ENCODE assay signal across 8 cellular contexts in the genomic region with DNA sequence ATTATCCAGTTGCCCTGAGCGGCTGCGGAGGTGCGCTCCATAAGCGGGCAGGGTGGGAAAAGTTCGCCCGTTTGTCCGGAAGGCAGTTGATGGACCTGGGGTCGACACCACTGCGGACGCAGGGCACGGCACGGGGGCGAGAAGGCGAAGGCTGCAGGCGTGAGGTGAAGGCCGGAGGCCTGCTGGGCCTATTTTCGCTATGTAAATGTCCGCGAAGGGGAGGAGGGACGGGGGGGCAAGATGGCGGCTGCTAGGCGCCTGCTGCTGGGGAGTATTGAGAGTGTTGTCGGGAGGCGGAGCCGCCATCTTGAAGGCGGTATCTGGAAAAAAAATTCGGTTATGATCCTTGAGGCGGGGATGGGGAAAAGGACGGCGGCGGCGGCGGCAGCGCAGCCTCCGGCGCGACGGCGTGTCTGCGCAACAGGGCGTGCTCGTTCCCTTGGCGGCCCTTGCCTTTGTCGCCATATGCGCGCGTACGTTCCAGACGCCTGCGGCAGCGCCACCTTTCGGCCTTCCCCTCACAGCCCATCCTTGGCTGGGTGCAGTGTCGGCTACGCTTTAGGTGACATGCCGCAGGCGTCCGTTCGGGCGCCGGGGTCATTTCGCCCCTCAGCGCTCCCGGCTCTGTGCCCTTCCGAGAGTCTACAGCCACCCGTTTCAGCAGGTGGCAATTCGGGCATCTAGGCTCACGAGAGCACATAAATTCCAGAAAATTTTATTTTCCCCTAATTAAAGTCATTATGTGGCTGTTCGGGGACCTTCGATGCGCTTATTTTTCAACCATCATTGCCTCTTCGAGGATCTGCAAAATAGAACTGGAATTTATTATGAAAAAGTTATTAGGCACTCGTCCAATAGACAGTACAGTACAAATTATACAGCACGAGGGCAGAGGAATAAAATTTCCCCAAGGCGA.
DNase-seq lines count a peak whose midpoint lies in the region; ATAC-seq lines count a peak whose summit lies in the region.

No MANE protein-coding gene starts in this region.

- no peaks in the 10 kb centered on the region for H3K4me1 Mint-ChIP-seq in activated T-cell treated with anti-CD3 and anti-CD28 coated beads, Interleukin-2, amount 50 U/mL, for 24 hours (ENCODE audit: low read depth)
- peaks cover 35% of the 10 kb centered on the region for H3K4me1 Mint-ChIP-seq in activated naive CD4-positive, alpha-beta T cell treated with anti-CD3 and anti-CD28 coated beads, Interleukin-2, amount 50 U/mL, for 24 hours
- peaks cover 19% of the 10 kb centered on the region for H3K4me1 Mint-ChIP-seq in stimulated activated memory B cell treated with anti-CD40 and anti-IgM and Interleukin-4, amounts not matched to agents 10 μg/mL and 1 μg/mL and 100 μg/mL, for 72 hours

- peak; percentile 95 for ATAC-seq in stimulated activated memory B cell treated with anti-CD40 and anti-IgM and Interleukin-4, amounts not matched to agents 10 μg/mL and 1 μg/mL and 100 μg/mL, for 72 hours

- no peak overlapping the region for H3K4me3 Mint-ChIP-seq in activated T-cell treated with anti-CD3 and anti-CD28 coated beads, Interleukin-2, amount 50 U/mL, for 24 hours
- peak overlapping the region; percentile 96 for H3K4me3 Mint-ChIP-seq in activated naive CD4-positive, alpha-beta T cell treated with anti-CD3 and anti-CD28 coated beads, Interleukin-2, amount 50 U/mL, for 24 hours
- peak overlapping the region; percentile 82 for H3K4me3 Mint-ChIP-seq in stimulated activated memory B cell treated with anti-CD40 and anti-IgM and Interleukin-4, amounts not matched to agents 10 μg/mL and 1 μg/mL and 100 μg/mL, for 72 hours

- no peak overlapping the region for H3K27ac Mint-ChIP-seq in activated T-cell treated with anti-CD3 and anti-CD28 coated beads, Interleukin-2, amount 50 U/mL, for 24 hours
- peak overlapping the region; percentile 99 for H3K27ac Mint-ChIP-seq in activated naive CD4-positive, alpha-beta T cell treated with anti-CD3 and anti-CD28 coated beads, Interleukin-2, amount 50 U/mL, for 24 hours
- H3K27ac Mint-ChIP-seq in stimulated activated memory B cell treated with anti-CD40 and anti-IgM and Interleukin-4, amounts not matched to agents 10 μg/mL and 1 μg/mL and 100 μg/mL, for 72 hours: peak overlapping the region; percentile 100

- no peaks in the 10 kb centered on the region for H3K27me3 Mint-ChIP-seq in activated T-cell treated with anti-CD3 and anti-CD28 coated beads, Interleukin-2, amount 50 U/mL, for 24 hours
- H3K27me3 Mint-ChIP-seq in activated naive CD4-positive, alpha-beta T cell treated with anti-CD3 and anti-CD28 coated beads, Interleukin-2, amount 50 U/mL, for 24 hours: no peaks in the 10 kb centered on the region
- H3K27me3 Mint-ChIP-seq in stimulated activated memory B cell treated with anti-CD40 and anti-IgM and Interleukin-4, amounts not matched to agents 10 μg/mL and 1 μg/mL and 100 μg/mL, for 72 hours: no peaks in the 10 kb centered on the region

- DNase-seq in activated T-cell treated with anti-CD3 and anti-CD28 coated beads for 24 hours (ENCODE audit: low read depth): peak; percentile 79
- no peak for DNase-seq in activated T-cell treated with anti-CD3 and anti-CD28 coated beads, Interleukin-2, amount 50 U/mL, for 24 hours
- DNase-seq in NCI-H2171 (lab: John Stamatoyannopoulos, UW): peak; percentile 80
- DNase-seq in inferior parietal cortex (ENCODE audit: extremely low spot score): peak; percentile 78
- DNase-seq in NCI-H187 treated with DMSO at 0.1 percent for 48 hours (lab: John Stamatoyannopoulos, UW): no peak
- DNase-seq in RKO (ENCODE audit: low spot score): no peak

- H3K36me3 Mint-ChIP-seq in activated T-cell treated with anti-CD3 and anti-CD28 coated beads, Interleukin-2, amount 50 U/mL, for 24 hours (ENCODE audit: low read depth): no peaks in the 10 kb centered on the region
- H3K36me3 Mint-ChIP-seq in activated naive CD4-positive, alpha-beta T cell treated with anti-CD3 and anti-CD28 coated beads, Interleukin-2, amount 50 U/mL, for 24 hours: peaks cover 6% of the 10 kb centered on the region
- peaks cover 12% of the 10 kb centered on the region for H3K36me3 Mint-ChIP-seq in stimulated activated memory B cell treated with anti-CD40 and anti-IgM and Interleukin-4, amounts not matched to agents 10 μg/mL and 1 μg/mL and 100 μg/mL, for 72 hours

- no peaks in the 10 kb centered on the region for H3K9me3 Mint-ChIP-seq in activated T-cell treated with anti-CD3 and anti-CD28 coated beads, Interleukin-2, amount 50 U/mL, for 24 hours
- H3K9me3 Mint-ChIP-seq in activated naive CD4-positive, alpha-beta T cell treated with anti-CD3 and anti-CD28 coated beads, Interleukin-2, amount 50 U/mL, for 24 hours: no peaks in the 10 kb centered on the region
- no peaks in the 10 kb centered on the region for H3K9me3 Mint-ChIP-seq in stimulated activated memory B cell treated with anti-CD40 and anti-IgM and Interleukin-4, amounts not matched to agents 10 μg/mL and 1 μg/mL and 100 μg/mL, for 72 hours

Comparison
In these comparisons a context has a peak if more than half of its experiments do, and no peak if none do; other contexts are left out.
1. DNase-seq: peak in activated T-cell treated with anti-CD3 and anti-CD28 coated beads for 24 hours (single experiment), NCI-H2171 (single experiment) and inferior parietal cortex (single experiment); none in activated T-cell treated with anti-CD3 and anti-CD28 coated beads, Interleukin-2, amount 50 U/mL, for 24 hours (single experiment), NCI-H187 treated with DMSO at 0.1 percent for 48 hours (single experiment) and RKO (single experiment).